ENCODE assay signal across 36 cellular contexts in genomic region chr20:46916244-46916603, GRCh38. TPM values are rescaled to one million over a fixed set of nuclear protein-coding genes. Genes with fewer than 3 reads are reported as not detected.
"Had no signal": no experiment of that assay in that cellular context is flagged by ENCODE, and none has a peak within 500 bp of the region (broad histone marks: within the 10 kb centered on the region; RNA-seq: fewer than 3 reads in every experiment).

No MANE protein-coding gene starts in this region.

- H3K4me3 ChIP-seq: esophagus muscularis mucosa, gastrocnemius medialis, heart right ventricle had no signal

- ATAC-seq: activated CD4-positive, alpha-beta T cell treated with anti-CD3 and anti-CD28 coated beads for 36 hours; activated CD8-positive, alpha-beta memory T cell treated with anti-CD3 and anti-CD28 coated beads, Interleukin-2, amount 10 ng/mL, durations not matched to agents 7 days and 5 days; activated CD8-positive, alpha-beta T cell treated with anti-CD3 and anti-CD28 coated beads, Interleukin-2, amount 10 ng/mL, durations not matched to agents 7 days and 5 days; activated naive CD4-positive, alpha-beta T cell treated with anti-CD3 and anti-CD28 coated beads, Interleukin-2, amount 50 U/mL, for 72 hours; activated T-cell treated with anti-CD3 and anti-CD28 coated beads, Interleukin-2, amount 50 U/mL, for 72 hours; effector memory CD8-positive, alpha-beta T cell; foreskin keratinocyte; gastrocnemius medialis; heart right ventricle had no signal

- H3K4me3 Mint-ChIP-seq: activated CD4-positive, alpha-beta memory T cell treated with anti-CD3 and anti-CD28 coated beads for 36 hours; activated CD4-positive, alpha-beta T cell treated with anti-CD3 and anti-CD28 coated beads for 36 hours; activated CD4-positive, alpha-beta T cell treated with anti-CD3 and anti-CD28 coated beads, Interleukin-2, amount 10 ng/mL, durations not matched to agents 24 days and 14 days; activated CD8-positive, alpha-beta memory T cell treated with anti-CD3 and anti-CD28 coated beads, Interleukin-2, amount 10 ng/mL, durations not matched to agents 7 days and 5 days; activated CD8-positive, alpha-beta T cell treated with anti-CD3 and anti-CD28 coated beads, Interleukin-2, amount 10 ng/mL, durations not matched to agents 7 days and 5 days; activated naive CD4-positive, alpha-beta T cell treated with anti-CD3 and anti-CD28 coated beads, Interleukin-2, amount 10 ng/mL, durations not matched to agents 7 days and 5 days; activated naive CD8-positive, alpha-beta T cell treated with anti-CD3 and anti-CD28 coated beads, Interleukin-2, amount 10 ng/mL, durations not matched to agents 7 days and 5 days; activated T-cell treated with anti-CD3 and anti-CD28 coated beads, Interleukin-2, amount 50 U/mL, for 24 hours; activated T-cell treated with anti-CD3 and anti-CD28 coated beads, Interleukin-2, amount 50 U/mL, for 72 hours; central memory CD8-positive, alpha-beta T cell; effector memory CD8-positive, alpha-beta T cell had no signal

- FAIRE-seq: astrocyte, bronchial epithelial cell, colon had no signal

- H3K4me1 Mint-ChIP-seq: activated CD4-positive, alpha-beta T cell treated with anti-CD3 and anti-CD28 coated beads for 36 hours; activated CD4-positive, alpha-beta T cell treated with anti-CD3 and anti-CD28 coated beads, Interleukin-2, amount 10 ng/mL, durations not matched to agents 24 days and 14 days; activated CD8-positive, alpha-beta memory T cell treated with anti-CD3 and anti-CD28 coated beads, Interleukin-2, amount 10 ng/mL, durations not matched to agents 7 days and 5 days; activated naive CD4-positive, alpha-beta T cell treated with anti-CD3 and anti-CD28 coated beads, Interleukin-2, amount 10 ng/mL, durations not matched to agents 7 days and 5 days; activated naive CD8-positive, alpha-beta T cell treated with anti-CD3 and anti-CD28 coated beads, Interleukin-2, amount 10 ng/mL, durations not matched to agents 7 days and 5 days; central memory CD8-positive, alpha-beta T cell had no signal

- H3K9me3 Mint-ChIP-seq: activated CD4-positive, alpha-beta memory T cell treated with anti-CD3 and anti-CD28 coated beads for 36 hours; activated CD4-positive, alpha-beta T cell treated with anti-CD3 and anti-CD28 coated beads, Interleukin-2, amount 10 ng/mL, durations not matched to agents 24 days and 14 days; activated naive CD4-positive, alpha-beta T cell treated with anti-CD3 and anti-CD28 coated beads, Interleukin-2, amount 10 ng/mL, durations not matched to agents 7 days and 5 days; activated naive CD4-positive, alpha-beta T cell treated with anti-CD3 and anti-CD28 coated beads, Interleukin-2, amount 50 U/mL, for 72 hours; activated naive CD8-positive, alpha-beta T cell treated with anti-CD3 and anti-CD28 coated beads, Interleukin-2, amount 10 ng/mL, durations not matched to agents 7 days and 5 days; activated T-cell treated with anti-CD3 and anti-CD28 coated beads, Interleukin-2, amount 50 U/mL, for 24 hours; central memory CD8-positive, alpha-beta T cell; effector memory CD8-positive, alpha-beta T cell had no signal

- H3K27me3 ChIP-seq: esophagus muscularis mucosa, foreskin keratinocyte had no signal

- DNase-seq: activated CD4-positive, alpha-beta memory T cell treated with anti-CD3 and anti-CD28 coated beads for 36 hours; activated CD4-positive, alpha-beta T cell treated with anti-CD3 and anti-CD28 coated beads for 36 hours; activated CD4-positive, alpha-beta T cell treated with anti-CD3 and anti-CD28 coated beads, Interleukin-2, amount 10 ng/mL, durations not matched to agents 24 days and 14 days; activated CD4-positive, CD25-positive, alpha-beta regulatory T cell; activated CD4-positive, CD25-positive, alpha-beta regulatory T cell treated with anti-CD3 and anti-CD28 coated beads, Interleukin-2, amount 50 U/mL, for 72 hours; activated CD8-positive, alpha-beta memory T cell treated with anti-CD3 and anti-CD28 coated beads, Interleukin-2, amount 10 ng/mL, durations not matched to agents 7 days and 5 days; activated CD8-positive, alpha-beta memory T cell treated with anti-CD3 and anti-CD28 coated beads, Interleukin-2, amount 50 U/mL, for 48 hours; activated CD8-positive, alpha-beta T cell treated with anti-CD3 and anti-CD28 coated beads, Interleukin-2, amount 10 ng/mL, durations not matched to agents 7 days and 5 days; activated gamma-delta T cell; activated naive CD4-positive, alpha-beta T cell; activated naive CD4-positive, alpha-beta T cell treated with anti-CD3 and anti-CD28 coated beads, Interleukin-2, amount 10 ng/mL, durations not matched to agents 7 days and 5 days; activated naive CD8-positive, alpha-beta T cell treated with anti-CD3 and anti-CD28 coated beads, Interleukin-2, amount 10 ng/mL, durations not matched to agents 7 days and 5 days; activated T-cell treated with anti-CD3 and anti-CD28 coated beads for 4 hours; activated T-cell treated with anti-CD3 and anti-CD28 coated beads, Interleukin-2, amount 50 U/mL, for 24 hours; activated T-cell treated with anti-CD3 and anti-CD28 coated beads, Interleukin-2, amount 50 U/mL, for 72 hours; amniotic stem cell; anterior cingulate cortex; brain microvascular endothelial cell; cortex of kidney; dermis blood vessel endothelial cell; effector CD4-positive, alpha-beta T cell; effector memory CD8-positive, alpha-beta T cell; erythroblast; foreskin keratinocyte; gastrocnemius medialis; heart right ventricle; T-helper 2 cell had no signal

- H3K9me3 ChIP-seq: gastrocnemius medialis had no signal

- H3K27ac ChIP-seq: brain microvascular endothelial cell, foreskin keratinocyte, heart right ventricle had no signal

- H3K36me3 ChIP-seq: brain microvascular endothelial cell, esophagus muscularis mucosa, gastrocnemius medialis, heart right ventricle had no signal

- H3K4me1 ChIP-seq: foreskin keratinocyte, gastrocnemius medialis, heart right ventricle had no signal

- H3K36me3 Mint-ChIP-seq: activated CD4-positive, alpha-beta memory T cell treated with anti-CD3 and anti-CD28 coated beads for 36 hours; activated CD8-positive, alpha-beta memory T cell treated with anti-CD3 and anti-CD28 coated beads, Interleukin-2, amount 10 ng/mL, durations not matched to agents 7 days and 5 days; activated naive CD4-positive, alpha-beta T cell treated with anti-CD3 and anti-CD28 coated beads, Interleukin-2, amount 10 ng/mL, durations not matched to agents 7 days and 5 days; activated naive CD4-positive, alpha-beta T cell treated with anti-CD3 and anti-CD28 coated beads, Interleukin-2, amount 50 U/mL, for 72 hours; activated naive CD8-positive, alpha-beta T cell treated with anti-CD3 and anti-CD28 coated beads, Interleukin-2, amount 10 ng/mL, durations not matched to agents 7 days and 5 days had no signal

- H3K27ac Mint-ChIP-seq: activated CD4-positive, alpha-beta memory T cell treated with anti-CD3 and anti-CD28 coated beads for 36 hours; activated CD4-positive, alpha-beta T cell treated with anti-CD3 and anti-CD28 coated beads for 36 hours; activated CD4-positive, alpha-beta T cell treated with anti-CD3 and anti-CD28 coated beads, Interleukin-2, amount 10 ng/mL, durations not matched to agents 24 days and 14 days; activated CD8-positive, alpha-beta memory T cell treated with anti-CD3 and anti-CD28 coated beads, Interleukin-2, amount 10 ng/mL, durations not matched to agents 7 days and 5 days; activated CD8-positive, alpha-beta T cell treated with anti-CD3 and anti-CD28 coated beads, Interleukin-2, amount 10 ng/mL, durations not matched to agents 7 days and 5 days; activated naive CD4-positive, alpha-beta T cell treated with anti-CD3 and anti-CD28 coated beads, Interleukin-2, amount 10 ng/mL, durations not matched to agents 7 days and 5 days; activated naive CD4-positive, alpha-beta T cell treated with anti-CD3 and anti-CD28 coated beads, Interleukin-2, amount 50 U/mL, for 72 hours; activated naive CD8-positive, alpha-beta T cell treated with anti-CD3 and anti-CD28 coated beads, Interleukin-2, amount 10 ng/mL, durations not matched to agents 7 days and 5 days; activated T-cell treated with anti-CD3 and anti-CD28 coated beads, Interleukin-2, amount 50 U/mL, for 24 hours; activated T-cell treated with anti-CD3 and anti-CD28 coated beads, Interleukin-2, amount 50 U/mL, for 72 hours; effector memory CD8-positive, alpha-beta T cell had no signal

RNA-seq across cellular contexts. Expression of gene EYA2, which starts 21.6 kb away (rescaled TPM):
- total RNA-seq: activated CD4-positive, alpha-beta memory T cell treated with anti-CD3 and anti-CD28 coated beads for 36 hours; activated CD4-positive, alpha-beta T cell treated with anti-CD3 and anti-CD28 coated beads for 36 hours; activated CD4-positive, alpha-beta T cell treated with anti-CD3 and anti-CD28 coated beads, Interleukin-2, amount 10 ng/mL, durations not matched to agents 24 days and 14 days; activated CD8-positive, alpha-beta memory T cell treated with anti-CD3 and anti-CD28 coated beads for 36 hours; activated CD8-positive, alpha-beta memory T cell treated with anti-CD3 and anti-CD28 coated beads, Interleukin-2, amount 10 ng/mL, durations not matched to agents 7 days and 5 days; activated CD8-positive, alpha-beta T cell treated with anti-CD3 and anti-CD28 coated beads, Interleukin-2, amount 10 ng/mL, durations not matched to agents 7 days and 5 days; activated naive CD4-positive, alpha-beta T cell treated with anti-CD3 and anti-CD28 coated beads, Interleukin-2, amount 50 U/mL, for 72 hours; activated naive CD8-positive, alpha-beta T cell treated with anti-CD3 and anti-CD28 coated beads, Interleukin-2, amount 10 ng/mL, durations not matched to agents 7 days and 5 days; dermis blood vessel endothelial cell; foreskin keratinocyte; glomerular endothelial cell; T-helper 1 cell treated with Interleukin-12 subunit alpha and Interleukin-12 subunit beta and Interleukin-4 antibody, amounts not matched to agents 30 ng/mL and 1 ng/mL, for 36 hours had no signal
- polyA plus RNA-seq: foreskin keratinocyte had no signal
